ENCODE assay signal across 8 cellular contexts in genomic region chr6:27146706-27147507, GRCh38.
A peak's percentile ranks its signal among the peaks of the same experiment; 100 is the strongest.
DNase-seq lines count a peak whose midpoint lies in the region; TF ChIP-seq lines count a peak whose summit lies in the region.

No MANE protein-coding gene starts in this region.

- CTCF ChIA-PET in RWPE1 (lab: Yijun Ruan, JAX), result interaction anchor here (0.6 to 0.7 kb wide), 2 partner anchors 9 to 16 kb away, joined by 3 to 5 read pairs; no protein-coding TSS in a partner anchor

- H3K27me3 ChIP-seq in neural cell (ENCODE audit: insufficient read depth, low read depth, low read length) (no peaks in the 10 kb centered on the region), suprapubic skin (no peaks in the 10 kb centered on the region)

- peak overlapping the region; percentile 60 for H3K9ac ChIP-seq in neural cell (ENCODE audit: low read length)

- under 1% methylated on average over 37 of the region's 51 CpGs for WGBS in suprapubic skin

- no peak for TF ChIP-seq RAD21 in neural cell (conservative IDR thresholded peaks at IDR 0.05)

- TF ChIP-seq EP300 in neural cell (conservative IDR thresholded peaks at IDR 0.05; ENCODE audit: poor library complexity, severe bottlenecking) (no peak), suprapubic skin (IDR thresholded peaks at IDR 0.05) (no peak)

- in situ Hi-C loops in G401 (cut with HindIII; ENCODE audit: low sequenced_read_pairs), result no loop called here

- peaks cover 8% of the 10 kb centered on the region for H3F3A ChIP-seq in neural cell (ENCODE audit: insufficient read depth, low read length, poor library complexity, severe bottlenecking)

- H3K4me3 ChIP-seq in neural cell (ENCODE audit: low read length) (peak overlapping the region; percentile 70), suprapubic skin (peak overlapping the region; percentile 67)

- H4K20me1 ChIP-seq in neural cell (ENCODE audit: insufficient read depth), result no peaks in the 10 kb centered on the region

- peak; percentile 86 for DNase-seq in G401 (ENCODE audit: low spot score)
- DNase-seq in H4 (ENCODE audit: low spot score), result peak; percentile 99
- peak; percentile 99 for DNase-seq in LHCN-M2 (ENCODE audit: low read depth)
- peak; percentile 100 for DNase-seq in RWPE1 (ENCODE audit: low spot score)
- DNase-seq in activated gamma-delta T cell (lab: John Stamatoyannopoulos, UW), result peak; percentile 33
- peak; percentile 99 for DNase-seq in foreskin melanocyte
- peak; percentile 88 to 90 for DNase-seq in suprapubic skin (ENCODE audit: low spot score in 2 of 2)

- H2AFZ ChIP-seq in neural cell (ENCODE audit: low read depth, low read length), result peak overlapping the region; percentile 7

- no peaks in the 10 kb centered on the region for H3K9me2 ChIP-seq in neural cell (ENCODE audit: insufficient read depth, low read length)

- H3K79me2 ChIP-seq in neural cell (replicated peaks; ENCODE audit: insufficient read depth, low read length), result peaks cover 22% of the 10 kb centered on the region

- POLR2A ChIA-PET in RWPE1 (lab: Yijun Ruan, JAX; ENCODE audit: low non-redundant PET), result interaction anchor here (0.6 to 2.2 kb wide), 15 partner anchors 10 to 989 kb away, joined by 3 to 35 read pairs (median 5); a partner anchor contains a TSS

- peak; percentile 84 to 88 for TF ChIP-seq POLR2A in suprapubic skin (IDR thresholded peaks at IDR 0.05)

- H3K27ac ChIP-seq in RWPE1, result peak overlapping the region; percentile 97
- peak overlapping the region; percentile 72 for H3K27ac ChIP-seq in neural cell (ENCODE audit: low read length)
- H3K27ac ChIP-seq in suprapubic skin, result peak overlapping the region; percentile 91

- TF ChIP-seq CTCF in RWPE1 (conservative IDR thresholded peaks at IDR 0.05; ENCODE audit: low read depth), result no peak
- peak; percentile 22 for TF ChIP-seq CTCF in neural cell (IDR thresholded peaks at IDR 0.05; ENCODE audit: poor library complexity, severe bottlenecking)
- no peak for TF ChIP-seq CTCF in suprapubic skin (IDR thresholded peaks at IDR 0.05)

- no peaks in the 10 kb centered on the region for H3K36me3 ChIP-seq in neural cell (ENCODE audit: insufficient read depth, low read length)
- H3K36me3 ChIP-seq in suprapubic skin, result no peaks in the 10 kb centered on the region

- no peaks in the 10 kb centered on the region for H3K9me3 ChIP-seq in neural cell (ENCODE audit: low read length)
- no peaks in the 10 kb centered on the region for H3K9me3 ChIP-seq in suprapubic skin

- H3K4me1 ChIP-seq in suprapubic skin, result peaks cover 22% of the 10 kb centered on the region

- peak overlapping the region; percentile 70 for H3K4me2 ChIP-seq in neural cell (ENCODE audit: low read length)

TF ChIP-seq in neural cell, 6 proteins besides CTCF, POLR2A, EP300 and RAD21:
- no peak for TF ChIP-seq EZH2 (IDR thresholded peaks at IDR 0.05; ENCODE audit: borderline replicate concordance, insufficient read depth, low read length, poor library complexity, severe bottlenecking)
- TF ChIP-seq TAF1 (IDR thresholded peaks at IDR 0.05; ENCODE audit: low read depth), result peak; percentile 75
- peak; percentile 94 for TF ChIP-seq POLR2AphosphoS5 (IDR thresholded peaks at IDR 0.05)
- peak; percentile 70 for TF ChIP-seq REST (IDR thresholded peaks at IDR 0.05; ENCODE audit: borderline replicate concordance)
- peak; percentile 91 for TF ChIP-seq MXI1 (conservative IDR thresholded peaks at IDR 0.05; ENCODE audit: poor library complexity, severe bottlenecking)
- no peak for TF ChIP-seq SMC3 (conservative IDR thresholded peaks at IDR 0.05; ENCODE audit: poor library complexity)

Comparison
In these comparisons a context has a peak if more than half of its experiments do, and no peak if none do; other contexts are left out.
1. Peak in every context shown above with its lines: DNase-seq, H3K4me3 ChIP-seq and H3K27ac ChIP-seq.
2. DNase-seq: peak in every context shown above with its lines; median percentile 100 in RWPE1; 99 in H4; 99 in LHCN-M2; 99 in foreskin melanocyte; 89 in suprapubic skin; 86 in G401; 33 in activated gamma-delta T cell.